Comparison of ENCODE assay signal across 16 cellular contexts in genomic region chr12:48142818-48143674, GRCh38.
"Had no signal": no experiment of that assay in that cellular context is flagged by ENCODE, and none has a peak within 500 bp of the region (broad histone marks: within the 10 kb centered on the region; RNA-seq: fewer than 3 reads in every experiment).

No MANE protein-coding gene starts in this region.

- ATAC-seq: activated CD4-positive, alpha-beta T cell treated with anti-CD3 and anti-CD28 coated beads for 36 hours; T-cell had no signal

- H3K9me3 ChIP-seq: right atrium auricular region, tibial artery, vagina had no signal

- H3K4me3 Mint-ChIP-seq: activated CD4-positive, alpha-beta T cell treated with anti-CD3 and anti-CD28 coated beads for 36 hours; activated naive CD8-positive, alpha-beta T cell; brain; dendritic cell treated with granulocyte-macrophage colony-stimulating factor and Interleukin-4, amounts not matched to agents 40 ng/mL and 50 ng/mL, for 4 days; naive B cell; T-cell had no signal

- H3K27me3 ChIP-seq: right atrium auricular region, tibial artery, vagina had no signal

- H3K4me1 ChIP-seq: vagina had no signal

- H3K9me3 Mint-ChIP-seq: brain; dendritic cell treated with granulocyte-macrophage colony-stimulating factor and Interleukin-4, amounts not matched to agents 40 ng/mL and 50 ng/mL, for 4 days; naive B cell; T-cell had no signal

- H3K4me3 ChIP-seq: right atrium auricular region, tibial artery, vagina had no signal

- DNase-seq: activated CD4-positive, alpha-beta T cell treated with anti-CD3 and anti-CD28 coated beads for 36 hours; activated effector memory CD4-positive, alpha-beta T cell treated with Interleukin-2 at 50 U/mL for 16 hours; amygdala; cerebellar nuclear complex; naive B cell; posterior cingulate gyrus; small intestine; T-cell; T1000; tibial artery had no signal

- H3K27ac ChIP-seq: right atrium auricular region, tibial artery, vagina, VCaP had no signal

- H3K27me3 Mint-ChIP-seq: activated CD4-positive, alpha-beta T cell treated with anti-CD3 and anti-CD28 coated beads for 36 hours; activated naive CD8-positive, alpha-beta T cell; brain; dendritic cell treated with granulocyte-macrophage colony-stimulating factor and Interleukin-4, amounts not matched to agents 40 ng/mL and 50 ng/mL, for 4 days; naive B cell; T-cell had no signal

- H3K4me1 Mint-ChIP-seq: activated CD4-positive, alpha-beta T cell treated with anti-CD3 and anti-CD28 coated beads for 36 hours; brain; naive B cell had no signal

- H3K27ac Mint-ChIP-seq: activated CD4-positive, alpha-beta T cell treated with anti-CD3 and anti-CD28 coated beads for 36 hours; brain; dendritic cell treated with granulocyte-macrophage colony-stimulating factor and Interleukin-4, amounts not matched to agents 40 ng/mL and 50 ng/mL, for 4 days; T-cell had no signal
